In genomic region chr6:66931787-66932186, GRCh38 we compare ENCODE assay signal across 27 cellular contexts.
DNase-seq lines count a peak whose midpoint lies in the region; ATAC-seq, FAIRE-seq and TF ChIP-seq lines count a peak whose summit lies in the region.
"Had no signal": no experiment of that assay in that cellular context is flagged by ENCODE, and none has a peak within 500 bp of the region (broad histone marks: within the 10 kb centered on the region; RNA-seq: fewer than 3 reads in every experiment).

No MANE protein-coding gene starts in this region.

- POLR2A ChIA-PET in HepG2 (lab: Yijun Ruan, JAX), result no interaction called here

- no peaks in the 10 kb centered on the region for H4K20me1 ChIP-seq in HepG2 (ENCODE audit: insufficient read depth, low read length)
- H4K20me1 ChIP-seq: BLaER1 had no signal

- no peak for TF ChIP-seq EP300 in HepG2 (IDR thresholded peaks at IDR 0.05; ENCODE audit: low read depth in 2 of 2, low read length in 2 of 2)
- no peak for TF ChIP-seq EP300 in HepG2 (CRISPR knock-in tag; IDR thresholded peaks at IDR 0.05; ENCODE audit: borderline replicate concordance)

- intact Hi-C loops in HepG2 (cut with micrococcal nuclease; ENCODE audit: unreplicated experiment), result no loop called here
- intact Hi-C loops in right lobe of liver (cut with DNase I), result no loop called here

- H3K4me3 ChIP-seq in HepG2 (replicated peaks in 1 of 3; ENCODE audit: insufficient read depth in 1 of 3, low read depth in 2 of 3, low read length in 3 of 3) (no peak overlapping the region), right lobe of liver (no peak overlapping the region), RWPE2 (ENCODE audit: severe bottlenecking) (no peak overlapping the region), subcutaneous abdominal adipose tissue (ENCODE audit: low read depth in 1 of 5, low read length in 5 of 5) (no peak overlapping the region)
- H3K4me3 ChIP-seq: BLaER1, GM12878 had no signal

- no peak overlapping the region for H3K4me2 ChIP-seq in HepG2 (ENCODE audit: low read depth, low read length)
- H3K4me2 ChIP-seq: BLaER1 had no signal

- TF ChIP-seq CTCF in HepG2 (CRISPR knock-in tag; IDR thresholded peaks at IDR 0.05) (no peak), right lobe of liver (IDR thresholded peaks at IDR 0.05) (no peak), RWPE2 (IDR thresholded peaks at IDR 0.05; ENCODE audit: poor library complexity, severe bottlenecking) (no peak), omental fat pad (IDR thresholded peaks at IDR 0.05) (no peak)

- DNase-seq in HepG2 (ENCODE audit: low spot score) (no peak), right lobe of liver (no peak), RWPE2 (ENCODE audit: low spot score) (no peak), omental fat pad (ENCODE audit: low spot score) (no peak), anterior cingulate cortex (lab: John Stamatoyannopoulos, UW) (no peak), SKM-1 treated with dmso at 0.1 percent for 144 hours (lab: John Stamatoyannopoulos, UW; ENCODE audit: unreplicated experiment) (no peak), OCI-M1 (lab: John Stamatoyannopoulos, UW) (no peak)
- DNase-seq: ACHN; BE2C; C1 segment of cervical spinal cord; CD4-positive, alpha-beta memory T cell; CD4-positive, CD25-positive, alpha-beta regulatory T cell; CD8-positive, alpha-beta memory T cell; COR-L47; DMS 273 treated with DMSO at 0.1 percent for 48 hours; DMS153; DMS53; DMS79; DND-41; EL; GDM1 had no signal

- H3K27me3 ChIP-seq in HepG2 (ENCODE audit: control insufficient read depth in 1 of 2, insufficient read depth in 2 of 2, low read length in 2 of 2), result no peaks in the 10 kb centered on the region
- H3K27me3 ChIP-seq in right lobe of liver, result no peaks in the 10 kb centered on the region
- H3K27me3 ChIP-seq in RWPE2 (ENCODE audit: insufficient read depth, poor library complexity, severe bottlenecking), result no peaks in the 10 kb centered on the region
- no peaks in the 10 kb centered on the region for H3K27me3 ChIP-seq in subcutaneous abdominal adipose tissue (ENCODE audit: control insufficient read depth in 5 of 5, insufficient read depth in 4 of 5, low read length in 5 of 5)
- H3K27me3 ChIP-seq: BE2C, BLaER1 had no signal

- in situ Hi-C loops in HepG2 (cut with HindIII; ENCODE audit: extremely low pct_ligation_motif_present, low pct_unique_long_range_greater_than_20kb), result no loop called here

- CTCF ChIA-PET in HepG2 (lab: Yijun Ruan, JAX; ENCODE audit: low intra/inter-chr PET ratio, low total read pairs), result no interaction called here

- no peaks in the 10 kb centered on the region for H3K36me3 ChIP-seq in HepG2 (replicated peaks in 1 of 2; ENCODE audit: control insufficient read depth in 1 of 2, insufficient read depth in 2 of 2, low read length in 2 of 2)
- no peaks in the 10 kb centered on the region for H3K36me3 ChIP-seq in right lobe of liver
- H3K36me3 ChIP-seq in RWPE2 (ENCODE audit: low read depth), result no peaks in the 10 kb centered on the region
- H3K36me3 ChIP-seq in subcutaneous abdominal adipose tissue (ENCODE audit: control insufficient read depth in 5 of 5, insufficient read depth in 5 of 5, low read length in 5 of 5), result peaks cover 0 to 5% (median 0%) of the 10 kb centered on the region in 5 donors
- H3K36me3 ChIP-seq: BE2C, BLaER1 had no signal

- 41% methylated on average over 2 of the region's 2 CpGs for WGBS in HepG2 (ENCODE audit: low lambda C conversion rate)
- WGBS in right lobe of liver (ENCODE audit: insufficient coverage, low coverage, low lambda C conversion rate, missing lambda C conversion rate), result 47% methylated on average over 2 of the region's 2 CpGs

- FAIRE-seq in HepG2 (lab: Jason Lieb, UNC), result no peak
- FAIRE-seq: GM12878, GM12892, GM18507 had no signal

- H3K27ac ChIP-seq in HepG2 (ENCODE audit: extremely low read length, insufficient read depth, low read length) (no peak overlapping the region), right lobe of liver (no peak overlapping the region), RWPE2 (ENCODE audit: poor library complexity, severe bottlenecking) (peak overlapping the region; percentile 71), subcutaneous abdominal adipose tissue (ENCODE audit: low read depth, low read length) (peak overlapping the region; percentile 33)
- H3K27ac ChIP-seq: 22Rv1, BLaER1 had no signal

- H3K79me2 ChIP-seq in HepG2 (ENCODE audit: insufficient read depth, low read length), result no peaks in the 10 kb centered on the region

- TF ChIP-seq RAD21 in HepG2 (CRISPR knock-in tag; IDR thresholded peaks at IDR 0.05), result no peak

- H3K4me1 ChIP-seq in HepG2 (ENCODE audit: insufficient read depth, low read length), result no peaks in the 10 kb centered on the region
- H3K4me1 ChIP-seq in right lobe of liver, result no peaks in the 10 kb centered on the region
- peaks cover 23% of the 10 kb centered on the region for H3K4me1 ChIP-seq in RWPE2 (ENCODE audit: insufficient read depth, poor library complexity, severe bottlenecking)
- peaks cover 0 to 19% (median 0%) of the 10 kb centered on the region in 5 donors for H3K4me1 ChIP-seq in subcutaneous abdominal adipose tissue (ENCODE audit: control insufficient read depth in 5 of 5, insufficient read depth in 5 of 5, low read length in 5 of 5)
- H3K4me1 ChIP-seq: BE2C, BLaER1 had no signal

- H3K9ac ChIP-seq in HepG2 (ENCODE audit: insufficient read depth, low read depth, low read length) (no peak overlapping the region), subcutaneous abdominal adipose tissue (ENCODE audit: low read length in 5 of 5) (no peak overlapping the region)
- H3K9ac ChIP-seq: BLaER1 had no signal

- ATAC-seq in HepG2 (no peak), right lobe of liver (no peak), RWPE2 (ENCODE audit: low read depth) (no peak), omental fat pad (ENCODE audit: low FRiP score) (peak; percentile 60)
- ATAC-seq: GM12878 had no signal

- H3K9me3 ChIP-seq in HepG2 (ENCODE audit: low read length) (no peaks in the 10 kb centered on the region), right lobe of liver (no peaks in the 10 kb centered on the region), RWPE2 (ENCODE audit: severe bottlenecking) (peaks cover 4% of the 10 kb centered on the region), subcutaneous abdominal adipose tissue (ENCODE audit: control insufficient read depth in 5 of 5, low read length in 5 of 5) (peaks cover 0 to 10% (median 6%) of the 10 kb centered on the region in 5 donors)
- H3K9me3 ChIP-seq: BE2C had no signal

- H2AFZ ChIP-seq in HepG2 (ENCODE audit: low read length), result no peak overlapping the region

- BruUV-seq in HepG2 (replicated peaks; lab: Mats Ljungman, UMichigan), result no TSS peak

- TF ChIP-seq POLR2A in HepG2 (IDR thresholded peaks at IDR 0.05; ENCODE audit: insufficient read depth in 1 of 2, low read depth in 2 of 2, low read length in 2 of 2) (no peak), right lobe of liver (IDR thresholded peaks at IDR 0.05) (no peak)

TF ChIP-seq in HepG2, 621 proteins besides CTCF, POLR2A, EP300 and RAD21:
- TF ChIP-seq ZSCAN29 (CRISPR knock-in tag; conservative IDR thresholded peaks at IDR 0.05) (no peak), MAFK (conservative IDR thresholded peaks at IDR 0.05 in 1 of 2, IDR thresholded peaks at IDR 0.05 in 1 of 2; ENCODE audit: low read length in 2 of 2) (peak; percentile 83 to 92), MAFF (IDR thresholded peaks at IDR 0.05; ENCODE audit: low read depth, low read length) (peak; percentile 78)

Comparison
In these comparisons a context has a peak if more than half of its experiments do, and no peak if none do; other contexts are left out.
1. H3K27ac ChIP-seq: peak in RWPE2 (single experiment) and subcutaneous abdominal adipose tissue (single experiment); none in HepG2 (single experiment) and right lobe of liver (0 of 3).